8 cellular contexts compared by ENCODE assay signal in genomic region chr3:71726106-71726505, GRCh38. TPM values are rescaled to one million over a fixed set of nuclear protein-coding genes. Genes with fewer than 3 reads are reported as not detected.
A peak's percentile ranks its signal among the peaks of the same experiment; 100 is the strongest.
DNase-seq lines count a peak whose midpoint lies in the region; ATAC-seq and TF ChIP-seq lines count a peak whose summit lies in the region.

No MANE protein-coding gene starts in this region.

- H3K4me1 Mint-ChIP-seq in glutamatergic neuron (ENCODE audit: low read depth, unreplicated experiment): peaks cover 34% of the 10 kb centered on the region

- peak overlapping the region; percentile 100 for H3K27ac Mint-ChIP-seq in glutamatergic neuron (ENCODE audit: unreplicated experiment)

- peaks cover 7 to 21% of the 10 kb centered on the region in 2 experiments; a peak in 3 of 4 replicates for H3K4me1 ChIP-seq in HCT116 (ENCODE audit: control insufficient read depth in 1 of 2, insufficient read depth in 2 of 2, low read length in 2 of 2)

- TF ChIP-seq RAD21 in HCT116 (IDR thresholded peaks at IDR 0.05; ENCODE audit: low read depth): no peak

- CTCF ChIA-PET in HCT116 (lab: Charles Lee): no interaction called here

- H3K4me3 Mint-ChIP-seq in glutamatergic neuron (ENCODE audit: unreplicated experiment): peak overlapping the region; percentile 96

- H3K4me3 ChIP-seq in HCT116 (replicated peaks in 1 of 2; ENCODE audit: low read depth in 1 of 2, low read length in 2 of 2): no peak overlapping the region

- peaks cover 2% of the 10 kb centered on the region for H3K36me3 Mint-ChIP-seq in glutamatergic neuron (ENCODE audit: unreplicated experiment)

- H3K27ac ChIP-seq in HCT116 (ENCODE audit: low read depth, low read length): no peak overlapping the region

- no peaks in the 10 kb centered on the region for H3K79me2 ChIP-seq in HCT116 (ENCODE audit: insufficient read depth, low read length)

- DNase-seq in HCT116 (ENCODE audit: low read depth, low spot score) (no peak), activated T-cell treated with anti-CD3 and anti-CD28 coated beads for 4 hours (peak; percentile 30), glutamatergic neuron (no peak), NCI-H1105 (lab: John Stamatoyannopoulos, UW) (no peak), NCI-H524 treated with DMSO at 0.1 percent for 48 hours (lab: John Stamatoyannopoulos, UW) (no peak), UCSD-AML1 (lab: John Stamatoyannopoulos, UW; ENCODE audit: unreplicated experiment) (no peak), EL (no peak)
- peak; percentile 42 for DNase-seq in stimulated activated CD4-positive, alpha-beta T cell treated with anti-CD3 and anti-CD28 coated beads, Interleukin-2, amount 100 ng/mL, for 24 hours

- ATAC-seq in HCT116: no peak

- TF ChIP-seq CTCF in HCT116 (IDR thresholded peaks at IDR 0.05 in 2 of 3, conservative IDR thresholded peaks at IDR 0.05 in 1 of 3; ENCODE audit: borderline replicate concordance in 1 of 3, insufficient read depth in 1 of 3, low read depth in 2 of 3, low read length in 2 of 3): no peak
- TF ChIP-seq CTCF in glutamatergic neuron (IDR thresholded peaks at IDR 0.05; ENCODE audit: partially characterized antibody, unreplicated experiment): no peak

- no peak for TF ChIP-seq POLR2A in HCT116 (IDR thresholded peaks at IDR 0.05; ENCODE audit: borderline replicate concordance, extremely low read depth, insufficient read depth, insufficient read length)

- no peak overlapping the region for H3K9ac ChIP-seq in HCT116 (ENCODE audit: low read length)

- no peaks in the 10 kb centered on the region for H3K9me2 ChIP-seq in HCT116 (ENCODE audit: insufficient read depth)

- no TSS peak for BruUV-seq in HCT116 (replicated peaks; lab: Mats Ljungman, UMichigan)

- peaks cover 19% of the 10 kb centered on the region for H3K9me3 Mint-ChIP-seq in glutamatergic neuron (ENCODE audit: unreplicated experiment)

- H4K20me1 ChIP-seq in HCT116 (ENCODE audit: insufficient read depth): no peaks in the 10 kb centered on the region

- H3K27me3 ChIP-seq in HCT116 (ENCODE audit: insufficient read depth, low read length): peaks cover 19% of the 10 kb centered on the region

- intact Hi-C loops in HCT116 (cut with micrococcal nuclease): no loop called here

- peaks cover 27% of the 10 kb centered on the region for H3K27me3 Mint-ChIP-seq in glutamatergic neuron (ENCODE audit: unreplicated experiment)

- H3K36me3 ChIP-seq in HCT116 (ENCODE audit: control insufficient read depth in 1 of 2, insufficient read depth in 2 of 2, low read length in 2 of 2): no peaks in the 10 kb centered on the region

- H2AFZ ChIP-seq in HCT116 (ENCODE audit: low read depth, low read length, poor library complexity, severe bottlenecking): no peak overlapping the region

- peak overlapping the region; percentile 74; the same call in 1 of the 2 replicates for H3K4me2 ChIP-seq in HCT116 (ENCODE audit: low read length)

- RAD21 ChIA-PET in HCT116 (lab: Charles Lee; ENCODE audit: low non-redundant PET in 1 of 2, low total read pairs in 2 of 2, uncharacterized antibody in 2 of 2, unreplicated experiment in 2 of 2): no interaction called here

- POLR2A ChIA-PET in HCT116 (lab: Charles Lee): no interaction called here

- no peaks in the 10 kb centered on the region for H3K9me3 ChIP-seq in HCT116 (ENCODE audit: control insufficient read depth in 1 of 2, insufficient read depth in 1 of 2, low read depth in 1 of 2, low read length in 2 of 2)

TF ChIP-seq in HCT116, 20 proteins besides CTCF, POLR2A, EP300 and RAD21:
- TF ChIP-seq SRF (IDR thresholded peaks at IDR 0.05; ENCODE audit: low read depth): no peak
- TF ChIP-seq SIN3A (IDR thresholded peaks at IDR 0.05; ENCODE audit: low read depth): no peak
- TF ChIP-seq EZH2phosphoT487 (IDR thresholded peaks at IDR 0.05; ENCODE audit: borderline replicate concordance): no peak
- TF ChIP-seq ZNF274 (IDR thresholded peaks at IDR 0.05; ENCODE audit: low read depth, low read length): no peak
- no peak for TF ChIP-seq ELF1 (IDR thresholded peaks at IDR 0.05; ENCODE audit: borderline replicate concordance, low read depth)
- TF ChIP-seq CEBPB (IDR thresholded peaks at IDR 0.05; ENCODE audit: low read depth): no peak
- TF ChIP-seq POLR2AphosphoS5 (IDR thresholded peaks at IDR 0.05; ENCODE audit: low read depth, low read length): no peak
- TF ChIP-seq TCF7L2 (IDR thresholded peaks at IDR 0.05; ENCODE audit: borderline replicate concordance, extremely low read depth, insufficient read depth, insufficient read length): no peak
- TF ChIP-seq SP1 (IDR thresholded peaks at IDR 0.05; ENCODE audit: low read depth): no peak
- no peak for TF ChIP-seq ATF3 (IDR thresholded peaks at IDR 0.05)
- no peak for TF ChIP-seq ZFX (IDR thresholded peaks at IDR 0.05)
- no peak for TF ChIP-seq ZBTB33 (IDR thresholded peaks at IDR 0.05; ENCODE audit: extremely low read depth, insufficient replicate concordance, low read length)
- TF ChIP-seq EZH2 (IDR thresholded peaks at IDR 0.05): no peak
- TF ChIP-seq JUND (IDR thresholded peaks at IDR 0.05): no peak
- no peak for TF ChIP-seq EGR1 (IDR thresholded peaks at IDR 0.05; ENCODE audit: low read depth)
- no peak for TF ChIP-seq MAX (IDR thresholded peaks at IDR 0.05)
- TF ChIP-seq REST (IDR thresholded peaks at IDR 0.05; ENCODE audit: low read depth): no peak
- no peak for TF ChIP-seq YY1 (IDR thresholded peaks at IDR 0.05; ENCODE audit: extremely low read depth, insufficient replicate concordance, low read depth, low read length)
TF ChIP-seq in HCT116: peak in this region for 0.

RNA-seq across cellular contexts. Expression of gene EIF4E3, which starts 0.9 kb away (rescaled TPM):
- total RNA-seq in HCT116 (2021; ENCODE audit: unreplicated experiment): 6.0 TPM
- polyA plus RNA-seq in HCT116 (2012): 3.5 TPM in 2 replicates
- total RNA-seq in glutamatergic neuron (ENCODE audit: unreplicated experiment): 21.9 TPM

RNA-seq across cellular contexts. Expression of gene GPR27, which starts 27.5 kb away (rescaled TPM):
- total RNA-seq in HCT116 (2021; ENCODE audit: unreplicated experiment) (not detected), glutamatergic neuron (ENCODE audit: unreplicated experiment) (4.7 TPM)
- polyA plus RNA-seq in HCT116 (2012): 0.03 TPM in 1 of 2 replicates, not detected in the other

RNA-seq across cellular contexts. Expression of gene PROK2, which starts 58.8 kb away (rescaled TPM):
- total RNA-seq in HCT116 (2021; ENCODE audit: unreplicated experiment) (not detected), glutamatergic neuron (ENCODE audit: unreplicated experiment) (not detected)
- not detected in 2 replicates for polyA plus RNA-seq in HCT116 (2012)

Comparison
In these comparisons a context has a peak if more than half of its experiments do, and no peak if none do; other contexts are left out.
1. DNase-seq: peak in activated T-cell treated with anti-CD3 and anti-CD28 coated beads for 4 hours (single experiment) and stimulated activated CD4-positive, alpha-beta T cell treated with anti-CD3 and anti-CD28 coated beads, Interleukin-2, amount 100 ng/mL, for 24 hours (2 of 2); none in HCT116 (single experiment), glutamatergic neuron (single experiment), NCI-H1105 (single experiment), NCI-H524 treated with DMSO at 0.1 percent for 48 hours (single experiment), UCSD-AML1 (single experiment) and EL (single experiment).